ENCODE assay signal across 18 cellular contexts in the genomic region with DNA sequence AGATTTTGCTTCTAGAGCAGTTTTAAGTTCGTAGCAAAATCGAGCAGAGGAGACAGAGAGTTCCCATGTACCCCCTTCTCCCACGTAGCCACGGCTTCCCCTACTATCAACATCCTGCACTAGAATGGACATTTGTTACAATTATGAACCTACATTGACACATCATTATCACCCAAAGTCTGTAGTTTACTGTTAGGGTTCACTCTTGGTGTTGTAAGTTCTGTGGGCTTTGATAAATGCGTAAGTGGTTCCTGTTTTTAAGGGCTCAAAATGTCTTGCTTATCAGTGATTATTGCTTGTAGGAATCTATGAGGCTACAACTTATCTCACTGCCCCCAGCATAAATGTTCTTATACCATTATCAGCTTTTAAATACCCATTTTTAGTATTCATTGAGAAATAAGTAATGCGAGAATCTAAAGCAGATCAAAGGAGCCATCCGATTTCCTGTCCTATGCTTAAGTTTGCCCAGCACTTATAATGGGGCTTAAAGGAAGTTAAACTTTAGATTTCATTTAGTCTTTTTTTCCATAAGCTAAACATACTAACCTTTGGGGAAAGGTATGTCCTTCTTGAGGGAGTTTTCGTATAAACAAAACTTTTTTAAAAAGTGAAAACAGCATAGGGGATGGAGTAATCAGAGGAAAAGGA.
DNase-seq lines count a peak whose midpoint lies in the region; ATAC-seq lines count a peak whose summit lies in the region.
"Had no signal": no experiment of that assay in that cellular context is flagged by ENCODE, and none has a peak within 500 bp of the region (broad histone marks: within the 10 kb centered on the region; RNA-seq: fewer than 3 reads in every experiment).

No MANE protein-coding gene starts in this region.

- peak; percentile 51 for ATAC-seq in activated CD4-positive, alpha-beta T cell treated with anti-CD3 and anti-CD28 coated beads for 36 hours
- peak; percentile 62 for ATAC-seq in activated naive CD8-positive, alpha-beta T cell treated with anti-CD3 and anti-CD28 coated beads, Interleukin-2, amount 10 ng/mL, durations not matched to agents 7 days and 5 days (ENCODE audit: low read depth)
- no peak for ATAC-seq in stimulated activated memory B cell treated with anti-CD40 and anti-IgM and Interleukin-4, amounts not matched to agents 10 μg/mL and 1 μg/mL and 100 μg/mL, for 72 hours
- no peak for ATAC-seq in GM21619 (IDR thresholded peaks at IDR 0.05; ENCODE audit: unreplicated experiment)
- ATAC-seq: body of pancreas, gastroesophageal sphincter had no signal

- POLR2A ChIA-PET in activated CD4-positive, alpha-beta T cell treated with anti-CD3 and anti-CD28 coated beads for 36 hours (lab: Charles Lee), result no interaction called here
- POLR2A ChIA-PET in activated naive CD8-positive, alpha-beta T cell treated with anti-CD3 and anti-CD28 coated beads, Interleukin-2, amount 10 ng/mL, durations not matched to agents 7 days and 5 days (lab: Charles Lee), result interaction anchor here (0.8 kb wide), 1 partner anchor 8 kb away, joined by 3 read pairs; no protein-coding TSS in a partner anchor

- CTCF ChIA-PET in activated CD4-positive, alpha-beta T cell treated with anti-CD3 and anti-CD28 coated beads for 36 hours (lab: Charles Lee), result interaction anchor here (0.7 to 6.2 kb wide), 3 partner anchors 17 to 50 kb away, joined by 3 to 26 read pairs (median 3); a partner anchor contains a TSS

- H3K27ac Mint-ChIP-seq in activated CD4-positive, alpha-beta T cell treated with anti-CD3 and anti-CD28 coated beads for 36 hours, result peak overlapping the region; percentile 56
- H3K27ac Mint-ChIP-seq in activated naive CD8-positive, alpha-beta T cell treated with anti-CD3 and anti-CD28 coated beads, Interleukin-2, amount 10 ng/mL, durations not matched to agents 7 days and 5 days, result peak overlapping the region; percentile 80
- peak overlapping the region; percentile 50 for H3K27ac Mint-ChIP-seq in stimulated activated memory B cell treated with anti-CD40 and anti-IgM and Interleukin-4, amounts not matched to agents 10 μg/mL and 1 μg/mL and 100 μg/mL, for 72 hours
- H3K27ac Mint-ChIP-seq: nephron had no signal

- H3K36me3 Mint-ChIP-seq in activated CD4-positive, alpha-beta T cell treated with anti-CD3 and anti-CD28 coated beads for 36 hours (ENCODE audit: low read depth), result peaks cover 30% of the 10 kb centered on the region
- peaks cover 31% of the 10 kb centered on the region for H3K36me3 Mint-ChIP-seq in activated naive CD8-positive, alpha-beta T cell treated with anti-CD3 and anti-CD28 coated beads, Interleukin-2, amount 10 ng/mL, durations not matched to agents 7 days and 5 days
- H3K36me3 Mint-ChIP-seq in stimulated activated memory B cell treated with anti-CD40 and anti-IgM and Interleukin-4, amounts not matched to agents 10 μg/mL and 1 μg/mL and 100 μg/mL, for 72 hours, result peaks cover 14% of the 10 kb centered on the region

- DNase-seq in activated CD4-positive, alpha-beta T cell treated with anti-CD3 and anti-CD28 coated beads for 36 hours, result no peak
- no peak for DNase-seq in activated CD4-positive, alpha-beta T cell treated with anti-CD3 and anti-CD28 coated beads, Interleukin-2, amount 50 U/mL, for 1 hour
- DNase-seq in OCI-M2 (lab: John Stamatoyannopoulos, UW; ENCODE audit: unreplicated experiment), result peak; percentile 28
- DNase-seq in activated naive CD8-positive, alpha-beta T cell treated with anti-CD3 and anti-CD28 coated beads, Interleukin-2, amount 10 ng/mL, durations not matched to agents 7 days and 5 days, result no peak
- DNase-seq in SW 1271 (lab: John Stamatoyannopoulos, UW), result no peak
- DNase-seq in NCI-H2029 treated with DMSO at 0.1 percent for 48 hours (lab: John Stamatoyannopoulos, UW), result no peak
- DNase-seq: 8988T; body of pancreas; DMS 273 treated with DMSO at 0.1 percent for 48 hours; effector CD8-positive, alpha-beta T cell; NCI-H1436 treated with DMSO at 0.1 percent for 48 hours; NCI-H510A; RPMI8226; T-helper 9 cell had no signal

- H3K27me3 Mint-ChIP-seq in activated CD4-positive, alpha-beta T cell treated with anti-CD3 and anti-CD28 coated beads for 36 hours, result no peaks in the 10 kb centered on the region
- H3K27me3 Mint-ChIP-seq in activated naive CD8-positive, alpha-beta T cell treated with anti-CD3 and anti-CD28 coated beads, Interleukin-2, amount 10 ng/mL, durations not matched to agents 7 days and 5 days, result no peaks in the 10 kb centered on the region
- H3K27me3 Mint-ChIP-seq in stimulated activated memory B cell treated with anti-CD40 and anti-IgM and Interleukin-4, amounts not matched to agents 10 μg/mL and 1 μg/mL and 100 μg/mL, for 72 hours, result no peaks in the 10 kb centered on the region

- intact Hi-C loops in activated CD4-positive, alpha-beta T cell treated with anti-CD3 and anti-CD28 coated beads for 36 hours (cut with DNase I, micrococcal nuclease), result no loop called here

- no peaks in the 10 kb centered on the region for H3K9me3 Mint-ChIP-seq in activated CD4-positive, alpha-beta T cell treated with anti-CD3 and anti-CD28 coated beads for 36 hours (ENCODE audit: low read depth)
- no peaks in the 10 kb centered on the region for H3K9me3 Mint-ChIP-seq in activated naive CD8-positive, alpha-beta T cell treated with anti-CD3 and anti-CD28 coated beads, Interleukin-2, amount 10 ng/mL, durations not matched to agents 7 days and 5 days
- no peaks in the 10 kb centered on the region for H3K9me3 Mint-ChIP-seq in stimulated activated memory B cell treated with anti-CD40 and anti-IgM and Interleukin-4, amounts not matched to agents 10 μg/mL and 1 μg/mL and 100 μg/mL, for 72 hours
- H3K9me3 Mint-ChIP-seq: nephron had no signal

- H3K4me3 Mint-ChIP-seq in activated CD4-positive, alpha-beta T cell treated with anti-CD3 and anti-CD28 coated beads for 36 hours, result peak overlapping the region; percentile 7
- peak overlapping the region; percentile 60 for H3K4me3 Mint-ChIP-seq in activated naive CD8-positive, alpha-beta T cell treated with anti-CD3 and anti-CD28 coated beads, Interleukin-2, amount 10 ng/mL, durations not matched to agents 7 days and 5 days
- H3K4me3 Mint-ChIP-seq in stimulated activated memory B cell treated with anti-CD40 and anti-IgM and Interleukin-4, amounts not matched to agents 10 μg/mL and 1 μg/mL and 100 μg/mL, for 72 hours, result no peak overlapping the region
- H3K4me3 Mint-ChIP-seq: nephron had no signal

- peaks cover 73% of the 10 kb centered on the region for H3K4me1 Mint-ChIP-seq in activated CD4-positive, alpha-beta T cell treated with anti-CD3 and anti-CD28 coated beads for 36 hours
- peaks cover 61% of the 10 kb centered on the region for H3K4me1 Mint-ChIP-seq in activated naive CD8-positive, alpha-beta T cell treated with anti-CD3 and anti-CD28 coated beads, Interleukin-2, amount 10 ng/mL, durations not matched to agents 7 days and 5 days
- peaks cover 31% of the 10 kb centered on the region for H3K4me1 Mint-ChIP-seq in stimulated activated memory B cell treated with anti-CD40 and anti-IgM and Interleukin-4, amounts not matched to agents 10 μg/mL and 1 μg/mL and 100 μg/mL, for 72 hours
- H3K4me1 Mint-ChIP-seq: nephron had no signal

Comparison
In these comparisons a context has a peak if more than half of its experiments do, and no peak if none do; other contexts are left out.
1. ATAC-seq: peak in activated CD4-positive, alpha-beta T cell treated with anti-CD3 and anti-CD28 coated beads for 36 hours (single experiment) and activated naive CD8-positive, alpha-beta T cell treated with anti-CD3 and anti-CD28 coated beads, Interleukin-2, amount 10 ng/mL, durations not matched to agents 7 days and 5 days (single experiment); none in stimulated activated memory B cell treated with anti-CD40 and anti-IgM and Interleukin-4, amounts not matched to agents 10 μg/mL and 1 μg/mL and 100 μg/mL, for 72 hours (single experiment) and GM21619 (single experiment).
2. Peak in every context shown above with its lines, with median percentiles within 50 percentile points of each other: H3K27ac Mint-ChIP-seq.